8 cellular contexts compared by ENCODE assay signal in genomic region chr2:25161055-25161781, GRCh38. TPM values are rescaled to one million over a fixed set of nuclear protein-coding genes. Genes with fewer than 3 reads are reported as not detected.
A peak's percentile ranks its signal among the peaks of the same experiment; 100 is the strongest.
DNase-seq lines count a peak whose midpoint lies in the region; ATAC-seq and TF ChIP-seq lines count a peak whose summit lies in the region.

No MANE protein-coding gene starts in this region.

- no peaks in the 10 kb centered on the region for H3K36me3 ChIP-seq in endodermal cell (ENCODE audit: control insufficient read depth, insufficient read depth, low read length)
- no peaks in the 10 kb centered on the region for H3K36me3 ChIP-seq in parathyroid adenoma (ENCODE audit: control insufficient read depth, insufficient read depth, low read length)
- H3K36me3 ChIP-seq in thyroid gland = no peaks in the 10 kb centered on the region

- no peak overlapping the region for H3K4me2 ChIP-seq in parathyroid adenoma (ENCODE audit: low read length)

- H3K4me1 ChIP-seq in endodermal cell (ENCODE audit: control insufficient read depth, insufficient read depth, low read length) = peaks cover 3% of the 10 kb centered on the region
- no peaks in the 10 kb centered on the region for H3K4me1 ChIP-seq in parathyroid adenoma
- H3K4me1 ChIP-seq in thyroid gland = no peaks in the 10 kb centered on the region

- H2AFZ ChIP-seq in parathyroid adenoma = peak overlapping the region; percentile 33

- H3K9me3 ChIP-seq in endodermal cell (ENCODE audit: control insufficient read depth, low read length) (no peaks in the 10 kb centered on the region), parathyroid adenoma (ENCODE audit: control insufficient read depth, low read length) (no peaks in the 10 kb centered on the region), thyroid gland (no peaks in the 10 kb centered on the region)

- POLR2A ChIA-PET in activated CD8-positive, alpha-beta T cell treated with anti-CD3 and anti-CD28 coated beads for 36 hours (lab: Charles Lee) = no interaction called here

- H3K4me3 ChIP-seq in endodermal cell (ENCODE audit: low read length) = no peak overlapping the region
- H3K4me3 ChIP-seq in parathyroid adenoma (ENCODE audit: low read depth, low read length) = no peak overlapping the region
- peak overlapping the region in 1 of 3 donors; percentile 31 for H3K4me3 ChIP-seq in thyroid gland (replicated peaks in 1 of 3)

- H3K27ac Mint-ChIP-seq in activated CD8-positive, alpha-beta T cell treated with anti-CD3 and anti-CD28 coated beads for 36 hours = peak overlapping the region; percentile 83
- no peak overlapping the region for H3K27ac Mint-ChIP-seq in endodermal cell

- WGBS in endodermal cell (ENCODE audit: insufficient coverage in 1 of 2, insufficient read length in 1 of 2), 2 experiments = 95 to 96% methylated on average over 51 to 69 of the region's 69 CpGs
- WGBS in thyroid gland, 2 donors = 41 to 55% methylated on average over 4 to 27 of the region's 69 CpGs

- peak; percentile 71 for ATAC-seq in activated CD8-positive, alpha-beta T cell treated with anti-CD3 and anti-CD28 coated beads for 36 hours

- TF ChIP-seq POLR2A in GM19193 (IDR thresholded peaks at IDR 0.05; ENCODE audit: extremely low read depth, insufficient read depth, insufficient read length) (peak; percentile 89), thyroid gland (IDR thresholded peaks at IDR 0.05) (no peak)

- no peaks in the 10 kb centered on the region for H3K79me2 ChIP-seq in parathyroid adenoma

- peaks cover 2% of the 10 kb centered on the region for H3K9me3 Mint-ChIP-seq in activated CD8-positive, alpha-beta T cell treated with anti-CD3 and anti-CD28 coated beads for 36 hours
- H3K9me3 Mint-ChIP-seq in endodermal cell = no peaks in the 10 kb centered on the region

- TF ChIP-seq CTCF in activated CD8-positive, alpha-beta T cell treated with anti-CD3 and anti-CD28 coated beads for 36 hours (IDR thresholded peaks at IDR 0.05) = no peak
- TF ChIP-seq CTCF in endodermal cell (conservative IDR thresholded peaks at IDR 0.05) = peak; percentile 21
- no peak for TF ChIP-seq CTCF in parathyroid adenoma (IDR thresholded peaks at IDR 0.05)
- TF ChIP-seq CTCF in thyroid gland (IDR thresholded peaks at IDR 0.05) = no peak

- H3K27me3 Mint-ChIP-seq in activated CD8-positive, alpha-beta T cell treated with anti-CD3 and anti-CD28 coated beads for 36 hours = peaks cover 2% of the 10 kb centered on the region
- H3K27me3 Mint-ChIP-seq in endodermal cell (ENCODE audit: insufficient read depth) = peaks cover 3% of the 10 kb centered on the region

- peak overlapping the region; percentile 73 for H3K4me3 Mint-ChIP-seq in activated CD8-positive, alpha-beta T cell treated with anti-CD3 and anti-CD28 coated beads for 36 hours
- no peak overlapping the region for H3K4me3 Mint-ChIP-seq in endodermal cell

- CTCF ChIA-PET in activated CD8-positive, alpha-beta T cell treated with anti-CD3 and anti-CD28 coated beads for 36 hours (lab: Charles Lee) = interaction anchor here (1.4 kb wide), 1 partner anchor 40 kb away, joined by 3 read pairs; no protein-coding TSS in a partner anchor

- intact Hi-C loops in activated CD8-positive, alpha-beta T cell treated with anti-CD3 and anti-CD28 coated beads for 36 hours (cut with micrococcal nuclease) = no loop called here
- intact Hi-C loops in thyroid gland (cut with DNase I) = no loop called here

- DNase-seq in activated CD8-positive, alpha-beta T cell treated with anti-CD3 and anti-CD28 coated beads for 36 hours = peak; percentile 81
- peak; percentile 74 for DNase-seq in endodermal cell
- DNase-seq in thyroid gland = peak; percentile 37 to 67
- DNase-seq in HPDE6-E6E7 (ENCODE audit: extremely low spot score) = no peak
- no peak for DNase-seq in NCI-H2029 (lab: John Stamatoyannopoulos, UW)
- DNase-seq in pons (ENCODE audit: low spot score) = no peak

- H3K9ac ChIP-seq in endodermal cell (ENCODE audit: extremely low read depth, low read length, poor library complexity, severe bottlenecking) (no peak overlapping the region), parathyroid adenoma (no peak overlapping the region)

- H3K27ac ChIP-seq in endodermal cell (ENCODE audit: low read depth, low read length) = no peak overlapping the region
- no peak overlapping the region for H3K27ac ChIP-seq in parathyroid adenoma
- H3K27ac ChIP-seq in thyroid gland = no peak overlapping the region

- peaks cover 15% of the 10 kb centered on the region for H3K4me1 Mint-ChIP-seq in activated CD8-positive, alpha-beta T cell treated with anti-CD3 and anti-CD28 coated beads for 36 hours (ENCODE audit: low read depth)
- peaks cover 30% of the 10 kb centered on the region for H3K4me1 Mint-ChIP-seq in endodermal cell

- no peaks in the 10 kb centered on the region for H3K27me3 ChIP-seq in endodermal cell (ENCODE audit: control insufficient read depth, insufficient read depth, low read length, poor library complexity, severe bottlenecking)
- no peaks in the 10 kb centered on the region for H3K27me3 ChIP-seq in parathyroid adenoma (ENCODE audit: control insufficient read depth, insufficient read depth, low read length)
- no peaks in the 10 kb centered on the region for H3K27me3 ChIP-seq in thyroid gland

- peaks cover 3% of the 10 kb centered on the region for H3K36me3 Mint-ChIP-seq in activated CD8-positive, alpha-beta T cell treated with anti-CD3 and anti-CD28 coated beads for 36 hours (ENCODE audit: low read depth)
- peaks cover 2% of the 10 kb centered on the region for H3K36me3 Mint-ChIP-seq in endodermal cell (ENCODE audit: low read depth)

RNA-seq across cellular contexts. Expression of gene POMC, which starts 7.2 kb away (rescaled TPM):
- 1 to 10 TPM; 5.1 to 5.5 TPM for total RNA-seq in activated CD8-positive, alpha-beta T cell treated with anti-CD3 and anti-CD28 coated beads for 36 hours
- total RNA-seq in endodermal cell (10 to 100 TPM; 10.9 to 14.5 TPM), thyroid gland (10 to 100 TPM in 1 of 4 donors, 1 to 10 TPM in 3; 6.3 to 11.8 (median 9.2) TPM)
- polyA plus RNA-seq in endodermal cell (2013, experiment 1 of 2) = 3.7 TPM
- polyA plus RNA-seq in endodermal cell (2013, experiment 2 of 2) = 4.1 TPM

Comparison
In these comparisons a context has a peak if more than half of its experiments do, and no peak if none do; other contexts are left out.
1. DNase-seq: peak in activated CD8-positive, alpha-beta T cell treated with anti-CD3 and anti-CD28 coated beads for 36 hours (single experiment), endodermal cell (single experiment) and thyroid gland (2 of 2); none in HPDE6-E6E7 (single experiment), NCI-H2029 (single experiment) and pons (single experiment).